Comparison of ENCODE assay signal across 8 cellular contexts in the genomic region with DNA sequence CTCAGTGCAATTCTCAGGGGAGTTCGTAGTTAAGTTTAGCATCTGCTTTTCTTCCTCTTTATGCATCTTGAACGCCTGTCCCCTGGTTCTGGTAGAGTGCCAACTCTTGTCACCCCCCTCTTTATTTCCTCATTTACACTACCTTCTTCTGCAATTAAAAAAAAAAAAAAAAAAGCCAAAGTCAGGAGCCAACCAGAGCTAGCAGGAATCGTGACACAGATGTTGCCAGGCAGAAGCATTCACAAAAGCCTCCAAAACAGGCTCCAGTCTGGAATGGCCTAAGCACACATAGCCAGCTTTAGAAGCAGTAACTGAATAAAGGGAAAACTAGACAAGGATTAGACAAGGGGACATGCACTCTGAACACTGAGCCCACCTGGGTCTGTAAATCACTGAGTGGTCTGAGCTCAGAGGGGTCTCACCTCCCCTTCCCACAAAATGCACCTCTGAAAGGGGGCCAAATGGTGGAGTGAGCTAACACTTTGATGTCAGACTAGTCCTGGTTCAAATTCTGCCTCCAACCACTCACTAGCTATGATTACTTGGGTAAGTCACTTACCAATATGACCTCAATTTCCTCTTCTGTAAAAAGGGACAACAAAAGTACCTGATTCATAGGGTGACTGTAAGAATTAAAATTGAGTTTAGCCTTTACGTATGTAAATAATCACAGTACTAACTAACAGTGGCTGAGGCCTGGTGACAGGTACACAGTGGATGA. TPM values are rescaled to one million over a fixed set of nuclear protein-coding genes. Genes with fewer than 3 reads are reported as not detected.
A peak's percentile ranks its signal among the peaks of the same experiment; 100 is the strongest.
DNase-seq lines count a peak whose midpoint lies in the region; ATAC-seq and TF ChIP-seq lines count a peak whose summit lies in the region.

No MANE protein-coding gene starts in this region.

- H3K4me3 ChIP-seq in kidney epithelial cell (ENCODE audit: low read depth, low read length) = no peak overlapping the region

- H3K27me3 ChIP-seq in kidney epithelial cell (ENCODE audit: control insufficient read depth, insufficient read depth, low read length) = no peaks in the 10 kb centered on the region

- H3K36me3 ChIP-seq in kidney epithelial cell (ENCODE audit: control insufficient read depth, insufficient read depth, low read length) = no peaks in the 10 kb centered on the region

- no peaks in the 10 kb centered on the region for H3K27me3 Mint-ChIP-seq in T-helper 2 cell treated with Interferon-gamma antibody and Interleukin-4, amounts not matched to agents 5 μg/mL and 100 μg/mL, for 36 hours (ENCODE audit: low read depth)

- no peaks in the 10 kb centered on the region for H3K9me3 Mint-ChIP-seq in T-helper 2 cell treated with Interferon-gamma antibody and Interleukin-4, amounts not matched to agents 5 μg/mL and 100 μg/mL, for 36 hours

- H3K4me3 Mint-ChIP-seq in T-helper 2 cell treated with Interferon-gamma antibody and Interleukin-4, amounts not matched to agents 5 μg/mL and 100 μg/mL, for 36 hours = peak overlapping the region; percentile 92

- peaks cover 37% of the 10 kb centered on the region for H3K36me3 Mint-ChIP-seq in T-helper 2 cell treated with Interferon-gamma antibody and Interleukin-4, amounts not matched to agents 5 μg/mL and 100 μg/mL, for 36 hours (ENCODE audit: low read depth)

- DNase-seq in NCI-H748 (lab: John Stamatoyannopoulos, UW; ENCODE audit: unreplicated experiment) (peak; percentile 29), NCI-H748 treated with DMSO at 0.1 percent for 48 hours (lab: John Stamatoyannopoulos, UW) (no peak), NCI-H146 (lab: John Stamatoyannopoulos, UW) (peak; percentile 55), cerebellar cortex (ENCODE audit: low spot score) (peak; percentile 91), kidney epithelial cell (ENCODE audit: low read depth) (peak; percentile 50)
- DNase-seq in T-helper 2 cell treated with Interferon-gamma antibody and Interleukin-4, amounts not matched to agents 5 μg/mL and 100 μg/mL, for 36 hours (ENCODE audit: low spot score) = peak; percentile 35
- DNase-seq in stimulated activated CD4-positive, alpha-beta T cell treated with anti-CD3 and anti-CD28 coated beads, Interleukin-4, amount 100 ng/mL, for 24 hours = peak; percentile 49

- peak overlapping the region; percentile 98 for H3K27ac Mint-ChIP-seq in T-helper 2 cell treated with Interferon-gamma antibody and Interleukin-4, amounts not matched to agents 5 μg/mL and 100 μg/mL, for 36 hours

- peaks cover 30% of the 10 kb centered on the region for H3K4me1 Mint-ChIP-seq in T-helper 2 cell treated with Interferon-gamma antibody and Interleukin-4, amounts not matched to agents 5 μg/mL and 100 μg/mL, for 36 hours (ENCODE audit: low read depth)

- no peak for ATAC-seq in HG02885 (IDR thresholded peaks at IDR 0.05; ENCODE audit: poor library complexity, unreplicated experiment)

- no peak for TF ChIP-seq CTCF in kidney epithelial cell (IDR thresholded peaks at IDR 0.05; ENCODE audit: insufficient read depth, low read length, poor library complexity, severe bottlenecking)

RNA-seq across cellular contexts. Expression of a gene that starts 2.0 kb away (rescaled TPM):
- 119 and 126 TPM in 2 replicates for total RNA-seq in kidney epithelial cell

RNA-seq across cellular contexts. Expression of a gene that starts 38.9 kb away (rescaled TPM):
- total RNA-seq in kidney epithelial cell = 3,131 and 3,855 TPM in 2 replicates

RNA-seq across cellular contexts. Expression of a gene that starts 53.2 kb away (rescaled TPM):
- total RNA-seq in kidney epithelial cell = 30.8 and 33.2 TPM in 2 replicates
